In genomic region chr5:177366528-177367322, GRCh38 we compare ENCODE assay signal across 8 cellular contexts. TPM values are rescaled to one million over a fixed set of nuclear protein-coding genes. Genes with fewer than 3 reads are reported as not detected.
DNase-seq lines count a peak whose midpoint lies in the region; TF ChIP-seq lines count a peak whose summit lies in the region.

No MANE protein-coding gene starts in this region.

- H3K27ac ChIP-seq in sigmoid colon = peak overlapping the region; percentile 87 to 93 (median 90)

- intact Hi-C loops in sigmoid colon (cut with DNase I) = loop anchor here (2.0 to 5.0 kb wide), 2 partner anchors 16 to 54 kb away; partner anchors contain the start of genes LMAN2 and MXD3

- TF ChIP-seq CTCF in HFF-Myc (IDR thresholded peaks at IDR 0.05; ENCODE audit: low read depth, low read length, missing control alignments) = no peak
- no peak for TF ChIP-seq CTCF in sigmoid colon (IDR thresholded peaks at IDR 0.05)

- H3K27me3 ChIP-seq in sigmoid colon = no peaks in the 10 kb centered on the region

- WGBS in sigmoid colon, 2 donors = 34 to 59% methylated on average over 36 of the region's 36 CpGs

- no peaks in the 10 kb centered on the region for H3K9me3 ChIP-seq in sigmoid colon

- TF ChIP-seq EP300 in sigmoid colon (IDR thresholded peaks at IDR 0.05) = peak in 1 of 4 donors; percentile 55

- peak; percentile 59 for DNase-seq in HFF-Myc (ENCODE audit: extremely low read depth, low read depth)
- peak; percentile 92 for DNase-seq in astrocyte of the hippocampus (ENCODE audit: low read depth, low spot score)
- DNase-seq in sigmoid colon = peak; percentile 97
- DNase-seq in NCI-H2081 treated with DMSO at 0.1 percent for 48 hours (lab: John Stamatoyannopoulos, UW) = no peak
- DNase-seq in T1000 (lab: John Stamatoyannopoulos, UW) = no peak
- DNase-seq in D341Med (ENCODE audit: low spot score) = no peak
- DNase-seq in CD1c-positive myeloid dendritic cell (ENCODE audit: extremely low spot score) = no peak

- H3K4me3 ChIP-seq in HFF-Myc (replicated peaks; ENCODE audit: low read depth, low read length) (peak overlapping the region; percentile 31), iPS-11a (ENCODE audit: low read depth, low read length) (peak overlapping the region; percentile 61), sigmoid colon (peak overlapping the region; percentile 35 to 51 (median 49))

- peaks cover 0 to 62% (median 46%) of the 10 kb centered on the region in 4 donors for H3K4me1 ChIP-seq in sigmoid colon

- H3K36me3 ChIP-seq in sigmoid colon = no peaks in the 10 kb centered on the region

- TF ChIP-seq POLR2A in sigmoid colon (IDR thresholded peaks at IDR 0.05) = no peak

RNA-seq across cellular contexts. Expression of gene RGS14, which starts 9.0 kb away (rescaled TPM):
- total RNA-seq in sigmoid colon = 10 to 100 TPM in 3 of 4 donors, 1 to 10 TPM in 1; 9.6 to 26.6 (median 16.7) TPM
- 10 to 100 TPM; 12.7 to 21.0 (median 16.2) TPM for polyA plus RNA-seq in sigmoid colon

RNA-seq across cellular contexts. Expression of gene LMAN2, which starts 15.3 kb away (rescaled TPM):
- 100 to 1,000 TPM in 2 of 4 donors, 10 to 100 TPM in 2; 87.5 to 169 (median 98.2) TPM for total RNA-seq in sigmoid colon
- 100 to 1,000 TPM in 2 of 3 donors, 10 to 100 TPM in 1; 62.5 to 244 (median 115) TPM for polyA plus RNA-seq in sigmoid colon

RNA-seq across cellular contexts. Expression of gene SLC34A1, which starts 17.5 kb away (rescaled TPM):
- total RNA-seq in sigmoid colon = not detected
- under 1 TPM in 1 of 3 donors, not detected in 2; 0.04 TPM for polyA plus RNA-seq in sigmoid colon

RNA-seq across cellular contexts. Expression of gene PFN3, which starts 33.7 kb away (rescaled TPM):
- not detected for total RNA-seq in sigmoid colon
- polyA plus RNA-seq in sigmoid colon = not detected

RNA-seq across cellular contexts. Expression of gene F12, which starts 42.6 kb away (rescaled TPM):
- under 1 TPM in 3 of 4 donors, not detected in 1; 0.36 to 0.83 (median 0.81) TPM for total RNA-seq in sigmoid colon
- polyA plus RNA-seq in sigmoid colon = 10 to 100 TPM in 1 of 3 donors, 1 to 10 TPM in 2; 3.6 to 14.0 (median 8.1) TPM

Comparison
In these comparisons a context has a peak if more than half of its experiments do, and no peak if none do; other contexts are left out.
1. DNase-seq: peak in HFF-Myc (single experiment), astrocyte of the hippocampus (single experiment) and sigmoid colon (single experiment); none in NCI-H2081 treated with DMSO at 0.1 percent for 48 hours (single experiment), T1000 (single experiment), D341Med (single experiment) and CD1c-positive myeloid dendritic cell (single experiment).
2. Peak in every context shown above with its lines, with median percentiles within 50 percentile points of each other: H3K4me3 ChIP-seq.